1 cellular context compared by ENCODE assay signal in the genomic region with DNA sequence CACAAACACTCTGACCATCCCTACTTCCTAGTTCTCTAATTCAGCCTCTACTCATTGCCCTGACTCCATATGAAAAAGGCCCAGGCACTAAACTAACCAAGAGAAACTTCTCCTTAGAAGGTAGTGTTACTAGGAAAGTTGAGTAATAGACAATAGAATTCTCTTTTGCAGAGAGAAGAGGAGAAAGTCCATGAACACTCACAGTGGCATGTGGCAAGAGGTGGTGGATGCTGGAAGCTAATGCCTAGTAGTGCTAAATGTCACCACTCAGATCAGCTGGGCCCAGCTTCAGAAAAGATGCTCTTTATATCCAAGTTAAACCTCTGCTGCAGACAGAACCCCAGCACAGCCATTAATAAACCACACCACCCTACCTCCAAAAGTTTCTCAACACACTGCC.
TF ChIP-seq lines count a peak whose summit lies in the region.

No MANE protein-coding gene starts in this region.

TF ChIP-seq in HepG2, 621 proteins besides CTCF, POLR2A, EP300 and RAD21 (continued from another document):
- TF ChIP-seq, protein P1, sequence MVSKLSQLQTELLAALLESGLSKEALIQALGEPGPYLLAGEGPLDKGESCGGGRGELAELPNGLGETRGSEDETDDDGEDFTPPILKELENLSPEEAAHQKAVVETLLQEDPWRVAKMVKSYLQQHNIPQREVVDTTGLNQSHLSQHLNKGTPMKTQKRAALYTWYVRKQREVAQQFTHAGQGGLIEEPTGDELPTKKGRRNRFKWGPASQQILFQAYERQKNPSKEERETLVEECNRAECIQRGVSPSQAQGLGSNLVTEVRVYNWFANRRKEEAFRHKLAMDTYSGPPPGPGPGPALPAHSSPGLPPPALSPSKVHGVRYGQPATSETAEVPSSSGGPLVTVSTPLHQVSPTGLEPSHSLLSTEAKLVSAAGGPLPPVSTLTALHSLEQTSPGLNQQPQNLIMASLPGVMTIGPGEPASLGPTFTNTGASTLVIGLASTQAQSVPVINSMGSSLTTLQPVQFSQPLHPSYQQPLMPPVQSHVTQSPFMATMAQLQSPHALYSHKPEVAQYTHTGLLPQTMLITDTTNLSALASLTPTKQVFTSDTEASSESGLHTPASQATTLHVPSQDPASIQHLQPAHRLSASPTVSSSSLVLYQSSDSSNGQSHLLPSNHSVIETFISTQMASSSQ (IDR thresholded peaks at IDR 0.05; ENCODE audit: low read depth), result no peak
- TF ChIP-seq, protein P1 (CRISPR knock-in tag; IDR thresholded peaks at IDR 0.05; ENCODE audit: borderline replicate concordance), result no peak
- TF ChIP-seq, protein P2, sequence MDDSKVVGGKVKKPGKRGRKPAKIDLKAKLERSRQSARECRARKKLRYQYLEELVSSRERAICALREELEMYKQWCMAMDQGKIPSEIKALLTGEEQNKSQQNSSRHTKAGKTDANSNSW (CRISPR knock-in tag; IDR thresholded peaks at IDR 0.05; ENCODE audit: borderline replicate concordance), result no peak
- TF ChIP-seq CENPX (CRISPR knock-in tag; IDR thresholded peaks at IDR 0.05) (no peak), ZNF567 (CRISPR knock-in tag; IDR thresholded peaks at IDR 0.05; ENCODE audit: borderline replicate concordance) (no peak), HOXD1 (CRISPR knock-in tag; IDR thresholded peaks at IDR 0.05) (no peak), MAFG (CRISPR knock-in tag; IDR thresholded peaks at IDR 0.05) (no peak), DNMT3B (CRISPR knock-in tag; conservative IDR thresholded peaks at IDR 0.05) (no peak), ZNF883 (CRISPR knock-in tag; IDR thresholded peaks at IDR 0.05; ENCODE audit: not compliant biosample characterization) (no peak), KLF13 (CRISPR knock-in tag; IDR thresholded peaks at IDR 0.05) (no peak), ZSCAN12 (CRISPR knock-in tag; IDR thresholded peaks at IDR 0.05) (no peak), HNRNPLL (IDR thresholded peaks at IDR 0.05; ENCODE audit: low read depth, low read length, poor library complexity, severe bottlenecking) (no peak), FOXC1 (CRISPR knock-in tag; IDR thresholded peaks at IDR 0.05; ENCODE audit: borderline replicate concordance) (no peak), SRSF1 (optimal IDR thresholded peaks at IDR 0.05; ENCODE audit: low read depth, low read length) (no peak), TCF12 (IDR thresholded peaks at IDR 0.05) (no peak), TCF12 (CRISPR knock-in tag; IDR thresholded peaks at IDR 0.05) (no peak), ZNF749 (CRISPR knock-in tag; IDR thresholded peaks at IDR 0.05; ENCODE audit: borderline replicate concordance) (no peak), ZNF768 (CRISPR knock-in tag; IDR thresholded peaks at IDR 0.05) (no peak), HIVEP1 (CRISPR knock-in tag; IDR thresholded peaks at IDR 0.05) (no peak), ZNF607 (CRISPR knock-in tag; IDR thresholded peaks at IDR 0.05; ENCODE audit: borderline replicate concordance) (no peak), SOX13 (IDR thresholded peaks at IDR 0.05) (no peak), SOX13 (CRISPR knock-in tag; conservative IDR thresholded peaks at IDR 0.05 in 1 of 2, IDR thresholded peaks at IDR 0.05 in 1 of 2) (peak in 1 of 2 experiments; percentile 44; a peak in 1 of 4 replicates), ZNF790 (CRISPR knock-in tag; IDR thresholded peaks at IDR 0.05; ENCODE audit: borderline replicate concordance) (no peak), ZSCAN21 (CRISPR knock-in tag; IDR thresholded peaks at IDR 0.05; ENCODE audit: borderline replicate concordance) (no peak), NR2C2 (CRISPR knock-in tag; IDR thresholded peaks at IDR 0.05; ENCODE audit: borderline replicate concordance) (no peak), CREM (IDR thresholded peaks at IDR 0.05) (no peak), CREM (CRISPR knock-in tag; IDR thresholded peaks at IDR 0.05) (no peak), ZNF350 (CRISPR knock-in tag; IDR thresholded peaks at IDR 0.05; ENCODE audit: borderline replicate concordance, low read depth) (no peak), ZSCAN9 (CRISPR knock-in tag; IDR thresholded peaks at IDR 0.05; ENCODE audit: borderline replicate concordance) (no peak), RFX1 (IDR thresholded peaks at IDR 0.05) (no peak), ZNF256 (CRISPR knock-in tag; conservative IDR thresholded peaks at IDR 0.05) (no peak), PHF5A (CRISPR knock-in tag; IDR thresholded peaks at IDR 0.05; ENCODE audit: low read depth, unreplicated experiment) (no peak), ZNF773 (CRISPR knock-in tag; IDR thresholded peaks at IDR 0.05; ENCODE audit: borderline replicate concordance) (no peak), ZNF550 (CRISPR knock-in tag; IDR thresholded peaks at IDR 0.05; ENCODE audit: borderline replicate concordance) (no peak), ZNF12 (CRISPR knock-in tag; IDR thresholded peaks at IDR 0.05) (no peak), KAT2B (IDR thresholded peaks at IDR 0.05; ENCODE audit: borderline replicate concordance, low read depth, low read length) (no peak), FOSL2 (CRISPR knock-in tag; IDR thresholded peaks at IDR 0.05) (no peak), ZNF207 (IDR thresholded peaks at IDR 0.05; ENCODE audit: borderline replicate concordance) (no peak), CEBPG (CRISPR knock-in tag; IDR thresholded peaks at IDR 0.05) (peak; percentile 56; the same call in 1 of the 2 replicates), MXI1 (IDR thresholded peaks at IDR 0.05; ENCODE audit: borderline replicate concordance, low read depth, low read length) (no peak), CEBPB (IDR thresholded peaks at IDR 0.05; ENCODE audit: borderline replicate concordance, low read depth, low read length) (peak; percentile 72; the same call in 1 of the 2 replicates), SRSF4 (IDR thresholded peaks at IDR 0.05; ENCODE audit: low read depth, low read length, poor library complexity, severe bottlenecking) (no peak)
- TF ChIP-seq, protein P3, sequence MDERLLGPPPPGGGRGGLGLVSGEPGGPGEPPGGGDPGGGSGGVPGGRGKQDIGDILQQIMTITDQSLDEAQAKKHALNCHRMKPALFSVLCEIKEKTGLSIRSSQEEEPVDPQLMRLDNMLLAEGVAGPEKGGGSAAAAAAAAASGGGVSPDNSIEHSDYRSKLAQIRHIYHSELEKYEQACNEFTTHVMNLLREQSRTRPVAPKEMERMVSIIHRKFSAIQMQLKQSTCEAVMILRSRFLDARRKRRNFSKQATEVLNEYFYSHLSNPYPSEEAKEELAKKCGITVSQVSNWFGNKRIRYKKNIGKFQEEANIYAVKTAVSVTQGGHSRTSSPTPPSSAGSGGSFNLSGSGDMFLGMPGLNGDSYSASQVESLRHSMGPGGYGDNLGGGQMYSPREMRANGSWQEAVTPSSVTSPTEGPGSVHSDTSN (CRISPR knock-in tag; IDR thresholded peaks at IDR 0.05), result no peak
- TF ChIP-seq, protein P4, sequence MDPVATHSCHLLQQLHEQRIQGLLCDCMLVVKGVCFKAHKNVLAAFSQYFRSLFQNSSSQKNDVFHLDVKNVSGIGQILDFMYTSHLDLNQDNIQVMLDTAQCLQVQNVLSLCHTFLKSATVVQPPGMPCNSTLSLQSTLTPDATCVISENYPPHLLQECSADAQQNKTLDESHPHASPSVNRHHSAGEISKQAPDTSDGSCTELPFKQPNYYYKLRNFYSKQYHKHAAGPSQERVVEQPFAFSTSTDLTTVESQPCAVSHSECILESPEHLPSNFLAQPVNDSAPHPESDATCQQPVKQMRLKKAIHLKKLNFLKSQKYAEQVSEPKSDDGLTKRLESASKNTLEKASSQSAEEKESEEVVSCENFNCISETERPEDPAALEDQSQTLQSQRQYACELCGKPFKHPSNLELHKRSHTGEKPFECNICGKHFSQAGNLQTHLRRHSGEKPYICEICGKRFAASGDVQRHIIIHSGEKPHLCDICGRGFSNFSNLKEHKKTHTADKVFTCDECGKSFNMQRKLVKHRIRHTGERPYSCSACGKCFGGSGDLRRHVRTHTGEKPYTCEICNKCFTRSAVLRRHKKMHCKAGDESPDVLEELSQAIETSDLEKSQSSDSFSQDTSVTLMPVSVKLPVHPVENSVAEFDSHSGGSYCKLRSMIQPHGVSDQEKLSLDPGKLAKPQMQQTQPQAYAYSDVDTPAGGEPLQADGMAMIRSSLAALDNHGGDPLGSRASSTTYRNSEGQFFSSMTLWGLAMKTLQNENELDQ (CRISPR knock-in tag; IDR thresholded peaks at IDR 0.05; ENCODE audit: borderline replicate concordance), result no peak
- TF ChIP-seq, protein P5, sequence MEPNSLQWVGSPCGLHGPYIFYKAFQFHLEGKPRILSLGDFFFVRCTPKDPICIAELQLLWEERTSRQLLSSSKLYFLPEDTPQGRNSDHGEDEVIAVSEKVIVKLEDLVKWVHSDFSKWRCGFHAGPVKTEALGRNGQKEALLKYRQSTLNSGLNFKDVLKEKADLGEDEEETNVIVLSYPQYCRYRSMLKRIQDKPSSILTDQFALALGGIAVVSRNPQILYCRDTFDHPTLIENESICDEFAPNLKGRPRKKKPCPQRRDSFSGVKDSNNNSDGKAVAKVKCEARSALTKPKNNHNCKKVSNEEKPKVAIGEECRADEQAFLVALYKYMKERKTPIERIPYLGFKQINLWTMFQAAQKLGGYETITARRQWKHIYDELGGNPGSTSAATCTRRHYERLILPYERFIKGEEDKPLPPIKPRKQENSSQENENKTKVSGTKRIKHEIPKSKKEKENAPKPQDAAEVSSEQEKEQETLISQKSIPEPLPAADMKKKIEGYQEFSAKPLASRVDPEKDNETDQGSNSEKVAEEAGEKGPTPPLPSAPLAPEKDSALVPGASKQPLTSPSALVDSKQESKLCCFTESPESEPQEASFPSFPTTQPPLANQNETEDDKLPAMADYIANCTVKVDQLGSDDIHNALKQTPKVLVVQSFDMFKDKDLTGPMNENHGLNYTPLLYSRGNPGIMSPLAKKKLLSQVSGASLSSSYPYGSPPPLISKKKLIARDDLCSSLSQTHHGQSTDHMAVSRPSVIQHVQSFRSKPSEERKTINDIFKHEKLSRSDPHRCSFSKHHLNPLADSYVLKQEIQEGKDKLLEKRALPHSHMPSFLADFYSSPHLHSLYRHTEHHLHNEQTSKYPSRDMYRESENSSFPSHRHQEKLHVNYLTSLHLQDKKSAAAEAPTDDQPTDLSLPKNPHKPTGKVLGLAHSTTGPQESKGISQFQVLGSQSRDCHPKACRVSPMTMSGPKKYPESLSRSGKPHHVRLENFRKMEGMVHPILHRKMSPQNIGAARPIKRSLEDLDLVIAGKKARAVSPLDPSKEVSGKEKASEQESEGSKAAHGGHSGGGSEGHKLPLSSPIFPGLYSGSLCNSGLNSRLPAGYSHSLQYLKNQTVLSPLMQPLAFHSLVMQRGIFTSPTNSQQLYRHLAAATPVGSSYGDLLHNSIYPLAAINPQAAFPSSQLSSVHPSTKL (CRISPR knock-in tag; IDR thresholded peaks at IDR 0.05), result no peak
- TF ChIP-seq, protein P6, sequence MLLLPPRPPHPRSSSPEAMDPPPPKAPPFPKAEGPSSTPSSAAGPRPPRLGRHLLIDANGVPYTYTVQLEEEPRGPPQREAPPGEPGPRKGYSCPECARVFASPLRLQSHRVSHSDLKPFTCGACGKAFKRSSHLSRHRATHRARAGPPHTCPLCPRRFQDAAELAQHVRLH (CRISPR knock-in tag; IDR thresholded peaks at IDR 0.05; ENCODE audit: borderline replicate concordance, low read depth), result no peak
- TF ChIP-seq, protein P7, sequence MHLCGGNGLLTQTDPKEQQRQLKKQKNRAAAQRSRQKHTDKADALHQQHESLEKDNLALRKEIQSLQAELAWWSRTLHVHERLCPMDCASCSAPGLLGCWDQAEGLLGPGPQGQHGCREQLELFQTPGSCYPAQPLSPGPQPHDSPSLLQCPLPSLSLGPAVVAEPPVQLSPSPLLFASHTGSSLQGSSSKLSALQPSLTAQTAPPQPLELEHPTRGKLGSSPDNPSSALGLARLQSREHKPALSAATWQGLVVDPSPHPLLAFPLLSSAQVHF (CRISPR knock-in tag; IDR thresholded peaks at IDR 0.05), result no peak
- TF ChIP-seq, protein P8, sequence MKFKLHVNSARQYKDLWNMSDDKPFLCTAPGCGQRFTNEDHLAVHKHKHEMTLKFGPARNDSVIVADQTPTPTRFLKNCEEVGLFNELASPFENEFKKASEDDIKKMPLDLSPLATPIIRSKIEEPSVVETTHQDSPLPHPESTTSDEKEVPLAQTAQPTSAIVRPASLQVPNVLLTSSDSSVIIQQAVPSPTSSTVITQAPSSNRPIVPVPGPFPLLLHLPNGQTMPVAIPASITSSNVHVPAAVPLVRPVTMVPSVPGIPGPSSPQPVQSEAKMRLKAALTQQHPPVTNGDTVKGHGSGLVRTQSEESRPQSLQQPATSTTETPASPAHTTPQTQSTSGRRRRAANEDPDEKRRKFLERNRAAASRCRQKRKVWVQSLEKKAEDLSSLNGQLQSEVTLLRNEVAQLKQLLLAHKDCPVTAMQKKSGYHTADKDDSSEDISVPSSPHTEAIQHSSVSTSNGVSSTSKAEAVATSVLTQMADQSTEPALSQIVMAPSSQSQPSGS (CRISPR knock-in tag; IDR thresholded peaks at IDR 0.05), result no peak
- TF ChIP-seq, protein P9, sequence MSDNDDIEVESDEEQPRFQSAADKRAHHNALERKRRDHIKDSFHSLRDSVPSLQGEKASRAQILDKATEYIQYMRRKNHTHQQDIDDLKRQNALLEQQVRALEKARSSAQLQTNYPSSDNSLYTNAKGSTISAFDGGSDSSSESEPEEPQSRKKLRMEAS (IDR thresholded peaks at IDR 0.05), result 0 out of 2 replicates have a peak, but pooled peaks have one; percentile 31
- TF ChIP-seq, protein P10, sequence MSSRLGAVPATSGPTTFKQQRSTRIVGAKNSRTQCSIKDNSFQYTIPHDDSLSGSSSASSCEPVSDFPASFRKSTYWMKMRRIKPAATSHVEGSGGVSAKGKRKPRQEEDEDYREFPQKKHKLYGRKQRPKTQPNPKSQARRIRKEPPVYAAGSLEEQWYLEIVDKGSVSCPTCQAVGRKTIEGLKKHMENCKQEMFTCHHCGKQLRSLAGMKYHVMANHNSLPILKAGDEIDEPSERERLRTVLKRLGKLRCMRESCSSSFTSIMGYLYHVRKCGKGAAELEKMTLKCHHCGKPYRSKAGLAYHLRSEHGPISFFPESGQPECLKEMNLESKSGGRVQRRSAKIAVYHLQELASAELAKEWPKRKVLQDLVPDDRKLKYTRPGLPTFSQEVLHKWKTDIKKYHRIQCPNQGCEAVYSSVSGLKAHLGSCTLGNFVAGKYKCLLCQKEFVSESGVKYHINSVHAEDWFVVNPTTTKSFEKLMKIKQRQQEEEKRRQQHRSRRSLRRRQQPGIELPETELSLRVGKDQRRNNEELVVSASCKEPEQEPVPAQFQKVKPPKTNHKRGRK (CRISPR knock-in tag; IDR thresholded peaks at IDR 0.05), result no peak
TF ChIP-seq in HepG2: peak in this region for 11.
